In the genomic region with DNA sequence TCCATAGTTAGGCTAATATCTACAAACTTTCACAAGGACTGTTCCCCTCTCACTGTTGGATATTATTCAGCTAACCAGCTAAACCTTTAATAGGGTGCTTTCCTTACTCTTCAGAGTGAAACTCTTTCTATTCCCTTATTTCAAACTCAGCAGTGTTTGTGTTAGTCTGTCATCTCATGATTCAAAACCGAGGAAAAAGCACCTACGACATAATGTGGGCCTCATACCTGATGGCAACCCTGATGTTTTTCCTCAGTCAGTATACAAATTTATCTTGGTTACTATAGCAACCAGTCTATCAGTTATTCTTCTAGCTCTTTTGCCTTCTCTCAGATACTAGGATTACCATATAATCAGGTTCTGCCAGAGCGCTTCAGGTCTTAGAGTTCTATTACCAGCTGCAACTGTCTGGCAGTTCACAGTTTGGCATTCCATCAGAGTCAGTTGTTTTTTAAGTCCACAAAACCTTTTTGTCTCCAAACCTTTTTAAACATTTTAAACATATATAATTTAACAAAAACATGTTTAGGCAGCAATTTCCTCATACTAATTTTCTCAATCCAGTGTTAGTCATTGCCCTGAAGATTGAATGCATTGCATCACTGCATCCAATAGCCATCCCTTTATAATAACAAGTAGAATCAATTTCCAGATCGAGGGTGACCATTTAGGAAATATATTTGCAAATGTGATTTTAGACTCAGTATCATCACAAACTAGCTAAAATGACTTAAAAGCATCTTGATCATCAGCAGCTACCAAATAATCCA, we compare ENCODE assay signal across 12 cellular contexts. TPM values are rescaled to one million over a fixed set of nuclear protein-coding genes. Genes with fewer than 3 reads are reported as not detected.
DNase-seq lines count a peak whose midpoint lies in the region; ATAC-seq and TF ChIP-seq lines count a peak whose summit lies in the region.
"Had no signal": no experiment of that assay in that cellular context is flagged by ENCODE, and none has a peak within 500 bp of the region (broad histone marks: within the 10 kb centered on the region; RNA-seq: fewer than 3 reads in every experiment).

No MANE protein-coding gene starts in this region.

- H3K9me3 ChIP-seq in neural cell (ENCODE audit: low read length) (no peaks in the 10 kb centered on the region), body of pancreas (no peaks in the 10 kb centered on the region)
- H3K9me3 ChIP-seq: left lung had no signal

- H3F3A ChIP-seq in neural cell (ENCODE audit: insufficient read depth, low read length, poor library complexity, severe bottlenecking), result no peaks in the 10 kb centered on the region

- peak; percentile 48 for ATAC-seq in GM18909 (IDR thresholded peaks at IDR 0.05; ENCODE audit: poor library complexity, unreplicated experiment)
- peak; percentile 63 for ATAC-seq in HG02642 (IDR thresholded peaks at IDR 0.05; ENCODE audit: poor library complexity, unreplicated experiment)
- ATAC-seq in body of pancreas, result no peak
- ATAC-seq in HG02763 (IDR thresholded peaks at IDR 0.05; ENCODE audit: unreplicated experiment), result no peak
- ATAC-seq: left lung, sciatic nerve had no signal

- no peak overlapping the region for H3K4me2 ChIP-seq in neural cell (ENCODE audit: low read length)

- no peaks in the 10 kb centered on the region for H4K20me1 ChIP-seq in neural cell (ENCODE audit: insufficient read depth)

- no peak overlapping the region for H2AFZ ChIP-seq in neural cell (ENCODE audit: low read depth, low read length)

- TF ChIP-seq EP300 in neural cell (conservative IDR thresholded peaks at IDR 0.05; ENCODE audit: poor library complexity, severe bottlenecking), result peak; percentile 63

- no peak for TF ChIP-seq POLR2A in body of pancreas (IDR thresholded peaks at IDR 0.05)

- H3K9ac ChIP-seq in neural cell (ENCODE audit: low read length), result no peak overlapping the region

- H3K4me1 ChIP-seq in body of pancreas, result no peaks in the 10 kb centered on the region

- 47 to 49% methylated on average over 4 of the region's 4 CpGs for WGBS in body of pancreas, 2 donors

- no peak for TF ChIP-seq CTCF in neural cell (IDR thresholded peaks at IDR 0.05; ENCODE audit: poor library complexity, severe bottlenecking)
- TF ChIP-seq CTCF in body of pancreas (IDR thresholded peaks at IDR 0.05), result no peak

- no peaks in the 10 kb centered on the region for H3K27me3 ChIP-seq in neural cell (ENCODE audit: insufficient read depth, low read depth, low read length)
- no peaks in the 10 kb centered on the region for H3K27me3 ChIP-seq in body of pancreas
- H3K27me3 ChIP-seq: left lung had no signal

- peaks cover 24% of the 10 kb centered on the region for H3K79me2 ChIP-seq in neural cell (replicated peaks; ENCODE audit: insufficient read depth, low read length)

- no peak for TF ChIP-seq RAD21 in neural cell (conservative IDR thresholded peaks at IDR 0.05)

- H3K4me3 ChIP-seq in neural cell (ENCODE audit: low read length) (peak overlapping the region; percentile 33), body of pancreas (no peak overlapping the region)
- H3K4me3 ChIP-seq: left lung had no signal

- no peaks in the 10 kb centered on the region for H3K9me2 ChIP-seq in neural cell (ENCODE audit: insufficient read depth, low read length)

- intact Hi-C loops in body of pancreas (cut with DNase I), result no loop called here

- peak overlapping the region; percentile 69 for H3K27ac ChIP-seq in neural cell (ENCODE audit: low read length)
- H3K27ac ChIP-seq in body of pancreas, result no peak overlapping the region
- H3K27ac ChIP-seq: left lung had no signal

- H3K36me3 ChIP-seq in neural cell (ENCODE audit: insufficient read depth, low read length) (no peaks in the 10 kb centered on the region), body of pancreas (replicated peaks in 1 of 2; ENCODE audit: insufficient read depth in 1 of 2, low read depth in 2 of 2) (no peaks in the 10 kb centered on the region)
- H3K36me3 ChIP-seq: left lung had no signal

- DNase-seq in OCI-M1 (lab: John Stamatoyannopoulos, UW) (peak; percentile 5), DMS53 (lab: John Stamatoyannopoulos, UW) (no peak), body of pancreas (no peak)
- DNase-seq: effector memory CD4-positive, alpha-beta T cell; left lung; NCI-H2029; SW 1271 had no signal

TF ChIP-seq in neural cell, 6 proteins besides CTCF, POLR2A, EP300 and RAD21:
- TF ChIP-seq POLR2AphosphoS5 (IDR thresholded peaks at IDR 0.05), result peak; percentile 12
- TF ChIP-seq MXI1 (conservative IDR thresholded peaks at IDR 0.05; ENCODE audit: poor library complexity, severe bottlenecking), result peak; percentile 25
- TF ChIP-seq EZH2 (IDR thresholded peaks at IDR 0.05; ENCODE audit: borderline replicate concordance, insufficient read depth, low read length, poor library complexity, severe bottlenecking), result no peak
- TF ChIP-seq TAF1 (IDR thresholded peaks at IDR 0.05; ENCODE audit: low read depth), result no peak
- no peak for TF ChIP-seq SMC3 (conservative IDR thresholded peaks at IDR 0.05; ENCODE audit: poor library complexity)
- TF ChIP-seq, protein P1, sequence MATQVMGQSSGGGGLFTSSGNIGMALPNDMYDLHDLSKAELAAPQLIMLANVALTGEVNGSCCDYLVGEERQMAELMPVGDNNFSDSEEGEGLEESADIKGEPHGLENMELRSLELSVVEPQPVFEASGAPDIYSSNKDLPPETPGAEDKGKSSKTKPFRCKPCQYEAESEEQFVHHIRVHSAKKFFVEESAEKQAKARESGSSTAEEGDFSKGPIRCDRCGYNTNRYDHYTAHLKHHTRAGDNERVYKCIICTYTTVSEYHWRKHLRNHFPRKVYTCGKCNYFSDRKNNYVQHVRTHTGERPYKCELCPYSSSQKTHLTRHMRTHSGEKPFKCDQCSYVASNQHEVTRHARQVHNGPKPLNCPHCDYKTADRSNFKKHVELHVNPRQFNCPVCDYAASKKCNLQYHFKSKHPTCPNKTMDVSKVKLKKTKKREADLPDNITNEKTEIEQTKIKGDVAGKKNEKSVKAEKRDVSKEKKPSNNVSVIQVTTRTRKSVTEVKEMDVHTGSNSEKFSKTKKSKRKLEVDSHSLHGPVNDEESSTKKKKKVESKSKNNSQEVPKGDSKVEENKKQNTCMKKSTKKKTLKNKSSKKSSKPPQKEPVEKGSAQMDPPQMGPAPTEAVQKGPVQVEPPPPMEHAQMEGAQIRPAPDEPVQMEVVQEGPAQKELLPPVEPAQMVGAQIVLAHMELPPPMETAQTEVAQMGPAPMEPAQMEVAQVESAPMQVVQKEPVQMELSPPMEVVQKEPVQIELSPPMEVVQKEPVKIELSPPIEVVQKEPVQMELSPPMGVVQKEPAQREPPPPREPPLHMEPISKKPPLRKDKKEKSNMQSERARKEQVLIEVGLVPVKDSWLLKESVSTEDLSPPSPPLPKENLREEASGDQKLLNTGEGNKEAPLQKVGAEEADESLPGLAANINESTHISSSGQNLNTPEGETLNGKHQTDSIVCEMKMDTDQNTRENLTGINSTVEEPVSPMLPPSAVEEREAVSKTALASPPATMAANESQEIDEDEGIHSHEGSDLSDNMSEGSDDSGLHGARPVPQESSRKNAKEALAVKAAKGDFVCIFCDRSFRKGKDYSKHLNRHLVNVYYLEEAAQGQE (IDR thresholded peaks at IDR 0.05; ENCODE audit: borderline replicate concordance), result no peak

RNA-seq across cellular contexts. Expression of a gene that starts 7.4 kb away (rescaled TPM):
- 18.7 and 19.3 TPM in 2 replicates for polyA plus RNA-seq in neural cell
- 36.5 and 43.5 TPM in 2 replicates for polyA minus RNA-seq in neural cell
- total RNA-seq in body of pancreas, result 10 to 100 TPM in 1 of 2 donors, 1 to 10 TPM in 1; 9.9 to 10.1 TPM

Comparison
In these comparisons a context has a peak if more than half of its experiments do, and no peak if none do; other contexts are left out.
1. ATAC-seq: peak in GM18909 (single experiment) and HG02642 (single experiment); none in body of pancreas (single experiment) and HG02763 (single experiment).